In the genomic region with DNA sequence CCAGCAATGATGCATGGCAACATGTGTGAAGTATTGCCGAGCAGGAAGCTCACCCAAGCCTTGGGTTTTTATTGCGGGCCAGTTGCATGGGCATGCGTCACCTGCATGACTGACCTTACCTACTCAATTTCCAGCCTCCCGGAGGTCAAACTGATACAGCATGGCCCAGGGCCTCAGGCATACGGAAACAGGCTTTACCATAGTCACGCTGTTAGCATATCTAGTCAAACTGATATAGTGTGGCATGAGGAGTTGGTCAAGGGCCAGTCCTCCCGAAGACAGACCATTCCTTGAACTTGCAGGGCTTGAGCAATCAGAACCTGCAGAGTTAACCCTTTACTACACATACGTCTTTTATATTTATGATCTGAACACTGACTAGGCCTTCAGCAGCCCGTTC, we compare ENCODE assay signal across 1 cellular context.
TF ChIP-seq lines count a peak whose summit lies in the region.

No MANE protein-coding gene starts in this region.

TF ChIP-seq in H1, 55 proteins besides CTCF, POLR2A, EP300 and RAD21:
- no peak for TF ChIP-seq RBBP5 (IDR thresholded peaks at IDR 0.05; ENCODE audit: borderline replicate concordance, low read depth, low read length)
- no peak for TF ChIP-seq CHD2 (IDR thresholded peaks at IDR 0.05; ENCODE audit: low read length)
- TF ChIP-seq POU5F1 (IDR thresholded peaks at IDR 0.05; ENCODE audit: low read depth, low read length): no peak
- TF ChIP-seq YY1 (IDR thresholded peaks at IDR 0.05; ENCODE audit: low read depth, low read length): no peak
TF ChIP-seq in H1: peak in this region for 0.
